Comparison of ENCODE assay signal across 31 cellular contexts in the genomic region with DNA sequence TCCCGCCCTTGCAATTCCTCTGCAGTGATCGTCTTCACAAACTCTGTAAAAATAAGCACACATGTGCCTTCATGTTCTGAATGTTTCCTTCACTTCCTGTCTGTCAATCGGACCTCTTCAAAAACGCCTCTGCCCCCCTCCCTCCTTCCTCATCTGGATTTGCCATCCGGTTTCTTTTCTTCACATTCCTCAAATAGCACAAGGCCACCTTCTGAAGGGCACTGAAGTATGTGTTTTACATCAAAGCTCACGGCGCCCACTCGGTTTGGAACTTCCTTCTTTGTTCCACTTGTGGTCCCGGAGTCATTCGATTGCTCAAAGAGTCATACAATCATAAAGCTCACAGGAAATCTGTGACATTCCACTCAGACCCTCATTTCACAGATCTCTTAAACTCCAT.
"Had no signal": no experiment of that assay in that cellular context is flagged by ENCODE, and none has a peak within 500 bp of the region (broad histone marks: within the 10 kb centered on the region; RNA-seq: fewer than 3 reads in every experiment).

No MANE protein-coding gene starts in this region.

- DNase-seq: activated B cell treated with CpG ODN at 0.5 μM for 24 hours; activated CD4-positive, alpha-beta memory T cell treated with anti-CD3 and anti-CD28 coated beads for 36 hours; activated CD4-positive, alpha-beta T cell treated with anti-CD3 and anti-CD28 coated beads for 4 hours; activated CD4-positive, alpha-beta T cell treated with anti-CD3 and anti-CD28 coated beads, Interleukin-2, amount 50 U/mL, for 1 hour; activated CD4-positive, CD25-positive, alpha-beta regulatory T cell treated with anti-CD3 and anti-CD28 coated beads, Interleukin-2, amount 50 U/mL, for 72 hours; activated effector memory CD4-positive, alpha-beta T cell treated with anti-CD3 and anti-CD28 coated beads, Interleukin-2, amount 50 U/mL, for 16 hours; activated naive CD4-positive, alpha-beta T cell; activated T-cell treated with anti-CD3 and anti-CD28 coated beads, Interleukin-2, amount 50 U/mL, for 1 hour; activated T-cell treated with anti-CD3 and anti-CD28 coated beads, Interleukin-2, amount 50 U/mL, for 72 hours; adrenal gland; anterior cingulate cortex; MM.1S; MV-4-11; NCI-H1092; NCI-H1436 treated with DMSO at 0.1 percent for 48 hours; NCI-H1694 treated with DMSO at 0.1 percent for 48 hours; NCI-H2029; NCI-H345; NCI-H524 treated with DMSO at 0.1 percent for 48 hours; SIG-M5; T-helper 1 cell; T-helper 2 cell; T-helper 9 cell had no signal

- H3K9ac ChIP-seq: KMS-11 had no signal

- H3K4me2 ChIP-seq: KMS-11 had no signal

- H3K27me3 ChIP-seq: adrenal gland had no signal

- H3K4me3 ChIP-seq: adrenal gland had no signal

- H3K27ac ChIP-seq: adrenal gland, KMS-11, RWPE1, VCaP had no signal

- H3K36me3 ChIP-seq: adrenal gland had no signal

- ATAC-seq: activated naive CD4-positive, alpha-beta T cell treated with anti-CD3 and anti-CD28 coated beads, Interleukin-2, amount 50 U/mL, for 72 hours; activated T-cell treated with anti-CD3 and anti-CD28 coated beads, Interleukin-2, amount 50 U/mL, for 72 hours; activated T-helper 17 cell treated with anti-CD3 and anti-CD28 coated beads, Interleukin-2, amount 50 U/mL, for 72 hours; Panc1; Right ventricle myocardium inferior; SK-N-SH treated with all-trans-retinoic acid at 6 μM for 48 hours had no signal

- H3K4me1 ChIP-seq: adrenal gland had no signal

- H3K9me3 ChIP-seq: adrenal gland had no signal
